In the genomic region with DNA sequence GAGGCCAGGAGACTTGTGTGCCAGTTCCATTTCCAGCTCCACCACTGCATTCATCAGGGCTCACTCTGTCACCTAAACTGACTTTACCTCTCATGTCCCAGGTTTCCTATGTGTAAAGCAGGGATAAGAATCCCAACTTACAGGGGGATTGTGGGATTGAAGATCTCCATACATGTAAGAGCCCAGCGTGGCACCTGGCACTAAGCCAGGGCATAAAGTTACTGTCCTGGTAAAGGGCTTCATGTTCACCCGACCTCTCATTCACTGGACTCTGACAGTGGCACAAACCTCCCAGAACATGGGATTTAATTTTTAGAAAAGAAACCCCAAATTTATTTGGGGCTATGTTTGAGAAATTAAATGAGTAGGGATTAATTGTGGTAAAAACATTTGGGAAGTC, we compare ENCODE assay signal across 38 cellular contexts. TPM values are rescaled to one million over a fixed set of nuclear protein-coding genes. Genes with fewer than 3 reads are reported as not detected.
"Had no signal": no experiment of that assay in that cellular context is flagged by ENCODE, and none has a peak within 500 bp of the region (broad histone marks: within the 10 kb centered on the region; RNA-seq: fewer than 3 reads in every experiment).

No MANE protein-coding gene starts in this region.

- ATAC-seq: activated CD4-positive, CD25-positive, alpha-beta regulatory T cell treated with anti-CD3 and anti-CD28 coated beads, Interleukin-2, amount 50 U/mL, for 24 hours; body of pancreas; gastrocnemius medialis; left cardiac atrium; left ventricle myocardium superior; sciatic nerve; stimulated activated effector memory CD8-positive, alpha-beta T cell treated with anti-CD3 and anti-CD28 coated beads, Interleukin-12 subunit alpha, Interleukin-12 subunit beta, amount 100 ng/mL, for 72 hours had no signal

- H3K4me3 Mint-ChIP-seq: activated CD4-positive, alpha-beta memory T cell treated with anti-CD3 and anti-CD28 coated beads for 36 hours; activated CD4-positive, alpha-beta T cell treated with anti-CD3 and anti-CD28 coated beads, Interleukin-2, amount 10 ng/mL, durations not matched to agents 24 days and 14 days; activated naive CD4-positive, alpha-beta T cell treated with anti-CD3 and anti-CD28 coated beads for 36 hours; activated naive CD8-positive, alpha-beta T cell treated with anti-CD3 and anti-CD28 coated beads for 36 hours; activated T-helper 1 cell treated with anti-CD3 and anti-CD28 coated beads, Interleukin-12 subunit alpha, Interleukin-12 subunit beta, Interleukin-2, Interleukin-4 antibody, amounts not matched to agents 30 ng/mL and 10 ng/mL and 1 ng/mL, durations not matched to agents 14 hours and 24 hours and 36 hours; nephron progenitor cell; stimulated activated effector memory CD8-positive, alpha-beta T cell treated with anti-CD3 and anti-CD28 coated beads, Interleukin-12 subunit alpha, Interleukin-12 subunit beta, amount 100 ng/mL, for 72 hours; stimulated activated naive CD8-positive, alpha-beta T cell treated with anti-CD3 and anti-CD28 coated beads, Interleukin-15, Interleukin-2, amounts not matched to agents 100 ng/mL and 50 ng/mL, for 24 hours; type B pancreatic cell had no signal

- H3K4me1 Mint-ChIP-seq: activated CD4-positive, alpha-beta T cell treated with anti-CD3 and anti-CD28 coated beads, Interleukin-2, amount 10 ng/mL, durations not matched to agents 24 days and 14 days; activated naive CD8-positive, alpha-beta T cell treated with anti-CD3 and anti-CD28 coated beads for 36 hours had no signal

- FAIRE-seq: islet of Langerhans had no signal

- H3K27ac Mint-ChIP-seq: activated CD4-positive, alpha-beta memory T cell treated with anti-CD3 and anti-CD28 coated beads for 36 hours; activated CD4-positive, alpha-beta T cell treated with anti-CD3 and anti-CD28 coated beads, Interleukin-2, amount 10 ng/mL, durations not matched to agents 24 days and 14 days; activated naive CD4-positive, alpha-beta T cell treated with anti-CD3 and anti-CD28 coated beads for 36 hours; activated naive CD8-positive, alpha-beta T cell treated with anti-CD3 and anti-CD28 coated beads for 36 hours; activated T-helper 1 cell treated with anti-CD3 and anti-CD28 coated beads, Interleukin-12 subunit alpha, Interleukin-12 subunit beta, Interleukin-2, Interleukin-4 antibody, amounts not matched to agents 30 ng/mL and 10 ng/mL and 1 ng/mL, durations not matched to agents 14 hours and 24 hours and 36 hours; nephron progenitor cell; stimulated activated effector memory CD8-positive, alpha-beta T cell treated with anti-CD3 and anti-CD28 coated beads, Interleukin-12 subunit alpha, Interleukin-12 subunit beta, amount 100 ng/mL, for 72 hours; stimulated activated naive CD8-positive, alpha-beta T cell treated with anti-CD3 and anti-CD28 coated beads, Interleukin-15, Interleukin-2, amounts not matched to agents 100 ng/mL and 50 ng/mL, for 24 hours; type B pancreatic cell had no signal

- H3K36me3 Mint-ChIP-seq: stimulated activated effector memory CD8-positive, alpha-beta T cell treated with anti-CD3 and anti-CD28 coated beads, Interleukin-12 subunit alpha, Interleukin-12 subunit beta, amount 100 ng/mL, for 72 hours had no signal

- H3K27me3 ChIP-seq: adrenal gland, body of pancreas, colonic mucosa, gastrocnemius medialis, ovary, vagina had no signal

- H3K27ac ChIP-seq: adrenal gland, body of pancreas, colonic mucosa, neutrophil, ovary, prostate gland, skin epidermis, vagina, WERI-Rb-1 had no signal

- H3K36me3 ChIP-seq: adrenal gland, colonic mucosa, gastrocnemius medialis, neutrophil, ovary, prostate gland, vagina, WERI-Rb-1 had no signal

- H3K4me1 ChIP-seq: body of pancreas, colonic mucosa, prostate gland had no signal

- H3K4me3 ChIP-seq: adrenal gland, body of pancreas, colonic mucosa, gastrocnemius medialis, ovary, prostate gland, skin epidermis, vagina had no signal

- DNase-seq: activated CD4-positive, alpha-beta memory T cell treated with anti-CD3 and anti-CD28 coated beads for 36 hours; activated CD4-positive, alpha-beta T cell treated with anti-CD3 and anti-CD28 coated beads, Interleukin-2, amount 10 ng/mL, durations not matched to agents 24 days and 14 days; activated CD8-positive, alpha-beta memory T cell treated with anti-CD3 and anti-CD28 coated beads, Interleukin-2, amount 50 U/mL, for 4 hours; activated effector memory CD4-positive, alpha-beta T cell treated with anti-CD3 and anti-CD28 coated beads, Interleukin-2, amount 50 U/mL, for 16 hours; activated naive CD4-positive, alpha-beta T cell treated with anti-CD3 and anti-CD28 coated beads for 36 hours; activated naive CD8-positive, alpha-beta T cell treated with anti-CD3 and anti-CD28 coated beads for 36 hours; activated T-cell treated with anti-CD3 and anti-CD28 coated beads, Interleukin-2, amount 50 U/mL, for 1 hour; adrenal gland; aorta; body of pancreas; cerebellar nuclear complex; colonic mucosa; effector memory CD4-positive, alpha-beta T cell; glutamatergic neuron; left cardiac atrium; left ventricle myocardium superior; nephron progenitor cell; ovary; retina; stimulated activated CD4-positive, alpha-beta T cell treated with anti-CD3 and anti-CD28 coated beads, Interleukin-4, amount 100 ng/mL, for 24 hours; WERI-Rb-1 had no signal

- H3K9me3 ChIP-seq: adrenal gland, body of pancreas, colonic mucosa, gastrocnemius medialis, neutrophil, ovary, prostate gland, vagina had no signal

- H3K9me3 Mint-ChIP-seq: activated CD4-positive, alpha-beta T cell treated with anti-CD3 and anti-CD28 coated beads, Interleukin-2, amount 10 ng/mL, durations not matched to agents 24 days and 14 days; activated naive CD8-positive, alpha-beta T cell treated with anti-CD3 and anti-CD28 coated beads for 36 hours; activated T-helper 1 cell treated with anti-CD3 and anti-CD28 coated beads, Interleukin-12 subunit alpha, Interleukin-12 subunit beta, Interleukin-2, Interleukin-4 antibody, amounts not matched to agents 30 ng/mL and 10 ng/mL and 1 ng/mL, durations not matched to agents 14 hours and 24 hours and 36 hours; stimulated activated effector memory CD8-positive, alpha-beta T cell treated with anti-CD3 and anti-CD28 coated beads, Interleukin-12 subunit alpha, Interleukin-12 subunit beta, amount 100 ng/mL, for 72 hours had no signal

RNA-seq across cellular contexts. Expression of a gene that starts 8.9 kb away (rescaled TPM):
- total RNA-seq: activated CD4-positive, alpha-beta memory T cell treated with anti-CD3 and anti-CD28 coated beads for 36 hours; activated CD4-positive, alpha-beta T cell treated with anti-CD3 and anti-CD28 coated beads, Interleukin-2, amount 10 ng/mL, durations not matched to agents 24 days and 14 days; activated CD8-positive, alpha-beta memory T cell treated with anti-CD3 and anti-CD28 coated beads for 36 hours; activated naive CD4-positive, alpha-beta T cell treated with anti-CD3 and anti-CD28 coated beads for 36 hours; activated naive CD8-positive, alpha-beta T cell treated with anti-CD3 and anti-CD28 coated beads for 36 hours; activated T-helper 1 cell treated with anti-CD3 and anti-CD28 coated beads, Interleukin-12 subunit alpha, Interleukin-12 subunit beta, Interleukin-2, Interleukin-4 antibody, amounts not matched to agents 30 ng/mL and 10 ng/mL and 1 ng/mL, durations not matched to agents 14 hours and 24 hours and 36 hours; dermis microvascular lymphatic vessel endothelial cell; left ventricle myocardium superior; lung microvascular endothelial cell; subcutaneous adipose tissue; vagina had no signal

RNA-seq across cellular contexts. Expression of a gene that starts 54.7 kb away (rescaled TPM):
- total RNA-seq: activated CD4-positive, alpha-beta memory T cell treated with anti-CD3 and anti-CD28 coated beads for 36 hours; activated CD4-positive, alpha-beta T cell treated with anti-CD3 and anti-CD28 coated beads, Interleukin-2, amount 10 ng/mL, durations not matched to agents 24 days and 14 days; activated CD8-positive, alpha-beta memory T cell treated with anti-CD3 and anti-CD28 coated beads for 36 hours; activated naive CD4-positive, alpha-beta T cell treated with anti-CD3 and anti-CD28 coated beads for 36 hours; activated T-helper 1 cell treated with anti-CD3 and anti-CD28 coated beads, Interleukin-12 subunit alpha, Interleukin-12 subunit beta, Interleukin-2, Interleukin-4 antibody, amounts not matched to agents 30 ng/mL and 10 ng/mL and 1 ng/mL, durations not matched to agents 14 hours and 24 hours and 36 hours; adrenal gland; aorta; colonic mucosa; dermis microvascular lymphatic vessel endothelial cell; epithelial cell of proximal tubule; gastrocnemius medialis; left cardiac atrium; left ventricle myocardium superior; lung microvascular endothelial cell; ovary; prostate gland; sciatic nerve; subcutaneous adipose tissue; vagina had no signal
